ENCODE assay signal across 1 cellular context in the genomic region with DNA sequence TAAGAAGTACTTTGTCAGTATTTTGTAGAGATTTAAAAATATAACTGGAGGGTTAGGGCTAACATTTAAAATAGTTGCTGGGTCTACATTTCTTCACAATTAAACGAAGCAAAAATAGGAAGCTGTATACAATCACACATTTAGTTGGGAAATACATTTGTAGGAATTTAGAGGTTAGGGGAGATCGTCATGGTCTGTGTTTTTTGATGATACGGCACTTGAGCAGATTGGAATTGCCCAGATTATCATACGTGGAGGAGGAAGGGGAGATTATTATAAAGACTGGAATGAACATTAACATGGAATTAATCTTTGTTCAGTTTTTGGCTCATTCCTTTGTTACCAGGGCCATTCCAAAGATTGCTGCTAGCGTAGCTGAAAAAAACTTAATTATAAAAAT.
TF ChIP-seq lines count a peak whose summit lies in the region.

No MANE protein-coding gene starts in this region.

TF ChIP-seq in WTC11, 78 proteins besides CTCF, POLR2A, EP300 and RAD21 (continued from another document):
- TF ChIP-seq NFE2L1 (CRISPR knock-in tag; IDR thresholded peaks at IDR 0.05) (no peak), FOXK1 (CRISPR knock-in tag; IDR thresholded peaks at IDR 0.05) (no peak), TEAD1 (CRISPR knock-in tag; IDR thresholded peaks at IDR 0.05) (no peak), USF2 (CRISPR knock-in tag; IDR thresholded peaks at IDR 0.05) (no peak), ESRRA (CRISPR knock-in tag; IDR thresholded peaks at IDR 0.05; ENCODE audit: borderline replicate concordance) (no peak)
- TF ChIP-seq, protein P1, sequence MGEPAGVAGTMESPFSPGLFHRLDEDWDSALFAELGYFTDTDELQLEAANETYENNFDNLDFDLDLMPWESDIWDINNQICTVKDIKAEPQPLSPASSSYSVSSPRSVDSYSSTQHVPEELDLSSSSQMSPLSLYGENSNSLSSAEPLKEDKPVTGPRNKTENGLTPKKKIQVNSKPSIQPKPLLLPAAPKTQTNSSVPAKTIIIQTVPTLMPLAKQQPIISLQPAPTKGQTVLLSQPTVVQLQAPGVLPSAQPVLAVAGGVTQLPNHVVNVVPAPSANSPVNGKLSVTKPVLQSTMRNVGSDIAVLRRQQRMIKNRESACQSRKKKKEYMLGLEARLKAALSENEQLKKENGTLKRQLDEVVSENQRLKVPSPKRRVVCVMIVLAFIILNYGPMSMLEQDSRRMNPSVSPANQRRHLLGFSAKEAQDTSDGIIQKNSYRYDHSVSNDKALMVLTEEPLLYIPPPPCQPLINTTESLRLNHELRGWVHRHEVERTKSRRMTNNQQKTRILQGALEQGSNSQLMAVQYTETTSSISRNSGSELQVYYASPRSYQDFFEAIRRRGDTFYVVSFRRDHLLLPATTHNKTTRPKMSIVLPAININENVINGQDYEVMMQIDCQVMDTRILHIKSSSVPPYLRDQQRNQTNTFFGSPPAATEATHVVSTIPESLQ (CRISPR knock-in tag; IDR thresholded peaks at IDR 0.05), result no peak
- TF ChIP-seq, protein P2, sequence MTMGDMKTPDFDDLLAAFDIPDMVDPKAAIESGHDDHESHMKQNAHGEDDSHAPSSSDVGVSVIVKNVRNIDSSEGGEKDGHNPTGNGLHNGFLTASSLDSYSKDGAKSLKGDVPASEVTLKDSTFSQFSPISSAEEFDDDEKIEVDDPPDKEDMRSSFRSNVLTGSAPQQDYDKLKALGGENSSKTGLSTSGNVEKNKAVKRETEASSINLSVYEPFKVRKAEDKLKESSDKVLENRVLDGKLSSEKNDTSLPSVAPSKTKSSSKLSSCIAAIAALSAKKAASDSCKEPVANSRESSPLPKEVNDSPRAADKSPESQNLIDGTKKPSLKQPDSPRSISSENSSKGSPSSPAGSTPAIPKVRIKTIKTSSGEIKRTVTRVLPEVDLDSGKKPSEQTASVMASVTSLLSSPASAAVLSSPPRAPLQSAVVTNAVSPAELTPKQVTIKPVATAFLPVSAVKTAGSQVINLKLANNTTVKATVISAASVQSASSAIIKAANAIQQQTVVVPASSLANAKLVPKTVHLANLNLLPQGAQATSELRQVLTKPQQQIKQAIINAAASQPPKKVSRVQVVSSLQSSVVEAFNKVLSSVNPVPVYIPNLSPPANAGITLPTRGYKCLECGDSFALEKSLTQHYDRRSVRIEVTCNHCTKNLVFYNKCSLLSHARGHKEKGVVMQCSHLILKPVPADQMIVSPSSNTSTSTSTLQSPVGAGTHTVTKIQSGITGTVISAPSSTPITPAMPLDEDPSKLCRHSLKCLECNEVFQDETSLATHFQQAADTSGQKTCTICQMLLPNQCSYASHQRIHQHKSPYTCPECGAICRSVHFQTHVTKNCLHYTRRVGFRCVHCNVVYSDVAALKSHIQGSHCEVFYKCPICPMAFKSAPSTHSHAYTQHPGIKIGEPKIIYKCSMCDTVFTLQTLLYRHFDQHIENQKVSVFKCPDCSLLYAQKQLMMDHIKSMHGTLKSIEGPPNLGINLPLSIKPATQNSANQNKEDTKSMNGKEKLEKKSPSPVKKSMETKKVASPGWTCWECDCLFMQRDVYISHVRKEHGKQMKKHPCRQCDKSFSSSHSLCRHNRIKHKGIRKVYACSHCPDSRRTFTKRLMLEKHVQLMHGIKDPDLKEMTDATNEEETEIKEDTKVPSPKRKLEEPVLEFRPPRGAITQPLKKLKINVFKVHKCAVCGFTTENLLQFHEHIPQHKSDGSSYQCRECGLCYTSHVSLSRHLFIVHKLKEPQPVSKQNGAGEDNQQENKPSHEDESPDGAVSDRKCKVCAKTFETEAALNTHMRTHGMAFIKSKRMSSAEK (CRISPR knock-in tag; IDR thresholded peaks at IDR 0.05; ENCODE audit: borderline replicate concordance), result no peak
